In genomic region chr2:241223211-241224067, GRCh38 we compare ENCODE assay signal across 10 cellular contexts. TPM values are rescaled to one million over a fixed set of nuclear protein-coding genes. Genes with fewer than 3 reads are reported as not detected.
DNase-seq lines count a peak whose midpoint lies in the region; ATAC-seq and TF ChIP-seq lines count a peak whose summit lies in the region.
"Had no signal": no experiment of that assay in that cellular context is flagged by ENCODE, and none has a peak within 500 bp of the region (broad histone marks: within the 10 kb centered on the region; RNA-seq: fewer than 3 reads in every experiment).

No MANE protein-coding gene starts in this region.

- TF ChIP-seq RAD21 in HCT116 (IDR thresholded peaks at IDR 0.05; ENCODE audit: low read depth), result no peak

- TF ChIP-seq POLR2A in HCT116 (IDR thresholded peaks at IDR 0.05; ENCODE audit: borderline replicate concordance, extremely low read depth, insufficient read depth, insufficient read length) (no peak), testis (IDR thresholded peaks at IDR 0.05) (no peak)

- no peak overlapping the region for H2AFZ ChIP-seq in HCT116 (ENCODE audit: low read depth, low read length, poor library complexity, severe bottlenecking)
- H2AFZ ChIP-seq: hepatocyte had no signal

- POLR2A ChIA-PET in HCT116 (lab: Charles Lee), result no interaction called here

- H3K4me3 ChIP-seq in HCT116 (replicated peaks in 1 of 2; ENCODE audit: low read depth in 1 of 2, low read length in 2 of 2) (no peak overlapping the region), RWPE2 (ENCODE audit: severe bottlenecking) (no peak overlapping the region), testis (no peak overlapping the region)
- H3K4me3 ChIP-seq: hepatocyte, SK-N-MC had no signal

- BruUV-seq in HCT116 (replicated peaks; lab: Mats Ljungman, UMichigan), result no TSS peak

- H3K27me3 ChIP-seq in HCT116 (ENCODE audit: insufficient read depth, low read length) (no peaks in the 10 kb centered on the region), RWPE2 (ENCODE audit: insufficient read depth, poor library complexity, severe bottlenecking) (no peaks in the 10 kb centered on the region), testis (no peaks in the 10 kb centered on the region)
- H3K27me3 ChIP-seq: hepatocyte had no signal

- H3K9me2 ChIP-seq in HCT116 (ENCODE audit: insufficient read depth), result no peaks in the 10 kb centered on the region

- 58 to 66% methylated on average over 18 to 25 of the region's 25 CpGs for whole genome bisulfite sequencing in testis, 2 donors

- peak overlapping the region; percentile 40 for H3K4me2 ChIP-seq in HCT116 (ENCODE audit: low read length)
- H3K4me2 ChIP-seq: hepatocyte had no signal

- RAD21 ChIA-PET in HCT116 (lab: Charles Lee; ENCODE audit: low non-redundant PET in 1 of 2, low total read pairs in 2 of 2, uncharacterized antibody in 2 of 2, unreplicated experiment in 2 of 2), result no interaction called here

- no peaks in the 10 kb centered on the region for H3K79me2 ChIP-seq in HCT116 (ENCODE audit: insufficient read depth, low read length)
- H3K79me2 ChIP-seq: hepatocyte had no signal

- DNase-seq in HCT116 (ENCODE audit: low read depth, low spot score) (no peak), RWPE2 (ENCODE audit: low spot score) (peak; percentile 52), glomerular visceral epithelial cell (ENCODE audit: extremely low spot score) (peak; percentile 34), sciatic nerve (ENCODE audit: low spot score) (no peak), NCI-H1048 (lab: John Stamatoyannopoulos, UW) (no peak), testis (no peak), NCI-H1436 treated with DMSO at 0.1 percent for 48 hours (lab: John Stamatoyannopoulos, UW) (no peak)
- DNase-seq: NCI-H2171 had no signal

- H3K4me1 ChIP-seq in HCT116 (ENCODE audit: control insufficient read depth in 1 of 2, insufficient read depth in 2 of 2, low read length in 2 of 2) (peaks cover 13 to 16% of the 10 kb centered on the region in 2 experiments), RWPE2 (ENCODE audit: insufficient read depth, poor library complexity, severe bottlenecking) (peaks cover 7% of the 10 kb centered on the region), testis (peaks cover 16% of the 10 kb centered on the region)

- no peaks in the 10 kb centered on the region for H3K9me3 ChIP-seq in HCT116 (ENCODE audit: control insufficient read depth in 1 of 2, insufficient read depth in 1 of 2, low read depth in 1 of 2, low read length in 2 of 2)
- H3K9me3 ChIP-seq in RWPE2 (ENCODE audit: severe bottlenecking), result no peaks in the 10 kb centered on the region
- H3K9me3 ChIP-seq in testis, result no peaks in the 10 kb centered on the region

- H3K27ac ChIP-seq in HCT116 (ENCODE audit: low read depth, low read length) (peak overlapping the region; percentile 26; the same call in 1 of the 2 replicates), RWPE2 (ENCODE audit: poor library complexity, severe bottlenecking) (peak overlapping the region; percentile 50), testis (no peak overlapping the region)
- H3K27ac ChIP-seq: hepatocyte, SK-N-MC had no signal

- H3K9ac ChIP-seq in HCT116 (ENCODE audit: low read length), result no peak overlapping the region

- no peaks in the 10 kb centered on the region for H4K20me1 ChIP-seq in HCT116 (ENCODE audit: insufficient read depth)

- CTCF ChIA-PET in HCT116 (lab: Charles Lee), result no interaction called here

- peak; percentile 62 for ATAC-seq in HCT116
- ATAC-seq in RWPE2 (ENCODE audit: low read depth), result peak; percentile 73
- ATAC-seq in sciatic nerve, result peak; percentile 15

- intact Hi-C loops in HCT116 (cut with micrococcal nuclease), result no loop called here
- intact Hi-C loops in sciatic nerve (cut with DNase I), result no loop called here
- intact Hi-C loops in testis (cut with DNase I; ENCODE audit: low total_unique reads), result no loop called here

- TF ChIP-seq CTCF in HCT116 (IDR thresholded peaks at IDR 0.05 in 2 of 3, conservative IDR thresholded peaks at IDR 0.05 in 1 of 3; ENCODE audit: borderline replicate concordance in 1 of 3, insufficient read depth in 1 of 3, low read depth in 2 of 3, low read length in 2 of 3) (no peak), RWPE2 (IDR thresholded peaks at IDR 0.05; ENCODE audit: poor library complexity, severe bottlenecking) (no peak), testis (IDR thresholded peaks at IDR 0.05) (no peak)

- H3K36me3 ChIP-seq in HCT116 (ENCODE audit: control insufficient read depth in 1 of 2, insufficient read depth in 2 of 2, low read length in 2 of 2) (peaks cover 10 to 11% of the 10 kb centered on the region in 2 experiments; a peak in 3 of 4 replicates), RWPE2 (ENCODE audit: low read depth) (peaks cover 17% of the 10 kb centered on the region), testis (ENCODE audit: low read depth, missing control alignments) (no peaks in the 10 kb centered on the region)

TF ChIP-seq in HCT116, 20 proteins besides CTCF, POLR2A, EP300 and RAD21:
- no peak for TF ChIP-seq MAX (IDR thresholded peaks at IDR 0.05)
- TF ChIP-seq TCF7L2 (IDR thresholded peaks at IDR 0.05; ENCODE audit: borderline replicate concordance, extremely low read depth, insufficient read depth, insufficient read length), result peak; percentile 80
- peak; percentile 84 for TF ChIP-seq SRF (IDR thresholded peaks at IDR 0.05; ENCODE audit: low read depth)

RNA-seq across cellular contexts. Expression of gene ANO7, which starts 35.0 kb away (rescaled TPM):
- total RNA-seq in HCT116 (2021; ENCODE audit: unreplicated experiment), result 0.84 TPM
- polyA plus RNA-seq in HCT116 (2012), result 0.42 and 0.75 TPM in 2 replicates
- 3.8 TPM for total RNA-seq in sciatic nerve
- total RNA-seq in testis, result 1 to 10 TPM; 1.9 to 2.5 TPM
- polyA plus RNA-seq in testis (ENCODE audit: insufficient read depth, low read depth, low replicate concordance), result 1.2 TPM

Comparison
In these comparisons a context has a peak if more than half of its experiments do, and no peak if none do; other contexts are left out.
1. ATAC-seq: peak in every context shown above with its lines; median percentile 73 in RWPE2; 62 in HCT116; 15 in sciatic nerve.
2. DNase-seq: peak in RWPE2 (single experiment) and glomerular visceral epithelial cell (single experiment); none in HCT116 (single experiment), sciatic nerve (single experiment), NCI-H1048 (single experiment), testis (single experiment) and NCI-H1436 treated with DMSO at 0.1 percent for 48 hours (single experiment).
3. H3K27ac ChIP-seq: peak in HCT116 (single experiment) and RWPE2 (single experiment); none in testis (0 of 2).